8 cellular contexts compared by ENCODE assay signal in genomic region chrX:132218100-132218807, GRCh38. TPM values are rescaled to one million over a fixed set of nuclear protein-coding genes. Genes with fewer than 3 reads are reported as not detected.
A peak's percentile ranks its signal among the peaks of the same experiment; 100 is the strongest.
DNase-seq lines count a peak whose midpoint lies in the region; ATAC-seq lines count a peak whose summit lies in the region.

No MANE protein-coding gene starts in this region.

- POLR2A ChIA-PET in activated CD4-positive, alpha-beta memory T cell treated with anti-CD3 and anti-CD28 coated beads, Interleukin-2, amount 10 ng/mL, durations not matched to agents 7 days and 5 days (lab: Charles Lee), result interaction anchor here (0.9 to 2.7 kb wide), 9 partner anchors 9 to 391 kb away, joined by 4 to 9 read pairs (median 6); partner anchors contain the start of gene MBNL3

- H3K27me3 Mint-ChIP-seq in CD4-positive, CD25-positive, alpha-beta regulatory T cell, result peaks cover 6% of the 10 kb centered on the region
- H3K27me3 Mint-ChIP-seq in activated CD4-positive, alpha-beta memory T cell treated with anti-CD3 and anti-CD28 coated beads, Interleukin-2, amount 10 ng/mL, durations not matched to agents 7 days and 5 days, result no peaks in the 10 kb centered on the region
- H3K27me3 Mint-ChIP-seq in memory B cell, result no peaks in the 10 kb centered on the region

- no peaks in the 10 kb centered on the region for H3K36me3 ChIP-seq in CD4-positive, CD25-positive, alpha-beta regulatory T cell (ENCODE audit: control insufficient read depth, insufficient read depth, low read length)

- H3K4me1 Mint-ChIP-seq in CD4-positive, CD25-positive, alpha-beta regulatory T cell, result peaks cover 14 to 37% (median 27%) of the 10 kb centered on the region in 4 donors
- peaks cover 29% of the 10 kb centered on the region for H3K4me1 Mint-ChIP-seq in activated CD4-positive, alpha-beta memory T cell treated with anti-CD3 and anti-CD28 coated beads, Interleukin-2, amount 10 ng/mL, durations not matched to agents 7 days and 5 days
- peaks cover 15% of the 10 kb centered on the region for H3K4me1 Mint-ChIP-seq in memory B cell

- peak overlapping the region; percentile 95 for H3K27ac ChIP-seq in CD4-positive, CD25-positive, alpha-beta regulatory T cell (ENCODE audit: insufficient read depth, low read length, poor library complexity, severe bottlenecking)

- no peaks in the 10 kb centered on the region for H3K9me3 Mint-ChIP-seq in CD4-positive, CD25-positive, alpha-beta regulatory T cell
- H3K9me3 Mint-ChIP-seq in activated CD4-positive, alpha-beta memory T cell treated with anti-CD3 and anti-CD28 coated beads, Interleukin-2, amount 10 ng/mL, durations not matched to agents 7 days and 5 days, result no peaks in the 10 kb centered on the region
- H3K9me3 Mint-ChIP-seq in memory B cell, result no peaks in the 10 kb centered on the region

- no peaks in the 10 kb centered on the region for H3K36me3 Mint-ChIP-seq in CD4-positive, CD25-positive, alpha-beta regulatory T cell
- H3K36me3 Mint-ChIP-seq in activated CD4-positive, alpha-beta memory T cell treated with anti-CD3 and anti-CD28 coated beads, Interleukin-2, amount 10 ng/mL, durations not matched to agents 7 days and 5 days (ENCODE audit: low read depth), result peaks cover 19% of the 10 kb centered on the region
- H3K36me3 Mint-ChIP-seq in memory B cell, result peaks cover 4% of the 10 kb centered on the region

- peak overlapping the region; percentile 89 to 94 (median 89) for H3K27ac Mint-ChIP-seq in CD4-positive, CD25-positive, alpha-beta regulatory T cell
- H3K27ac Mint-ChIP-seq in activated CD4-positive, alpha-beta memory T cell treated with anti-CD3 and anti-CD28 coated beads, Interleukin-2, amount 10 ng/mL, durations not matched to agents 7 days and 5 days, result peak overlapping the region; percentile 91
- H3K27ac Mint-ChIP-seq in memory B cell, result peak overlapping the region; percentile 93

- peak; percentile 67 to 69 for ATAC-seq in CD4-positive, CD25-positive, alpha-beta regulatory T cell (ENCODE audit: low read depth in 2 of 2)
- ATAC-seq in GM19438 (IDR thresholded peaks at IDR 0.05; ENCODE audit: low read depth, unreplicated experiment), result peak; percentile 50
- peak; percentile 45 for ATAC-seq in HG03565 (IDR thresholded peaks at IDR 0.05; ENCODE audit: unreplicated experiment)
- peak; percentile 65 for ATAC-seq in memory B cell (ENCODE audit: low read depth)

- H3K4me3 ChIP-seq in CD4-positive, CD25-positive, alpha-beta regulatory T cell (ENCODE audit: low read depth, low read length), result peak overlapping the region; percentile 86

- CTCF ChIA-PET in activated CD4-positive, alpha-beta memory T cell treated with anti-CD3 and anti-CD28 coated beads, Interleukin-2, amount 10 ng/mL, durations not matched to agents 7 days and 5 days (lab: Charles Lee), result interaction anchor here (0.6 to 2.8 kb wide), 8 partner anchors 126 to 1100 kb away, joined by 3 to 25 read pairs (median 4); no protein-coding TSS in a partner anchor

- no peaks in the 10 kb centered on the region for H3K9me3 ChIP-seq in CD4-positive, CD25-positive, alpha-beta regulatory T cell (ENCODE audit: control insufficient read depth in 2 of 2, low read length in 2 of 2)

- no peaks in the 10 kb centered on the region for H3K27me3 ChIP-seq in CD4-positive, CD25-positive, alpha-beta regulatory T cell (ENCODE audit: control insufficient read depth, insufficient read depth, low read length)

- peak; percentile 74 to 87 (median 80) for DNase-seq in CD4-positive, CD25-positive, alpha-beta regulatory T cell
- peak; percentile 50 for DNase-seq in NCI-H82 treated with DMSO at 0.1 percent for 48 hours (lab: John Stamatoyannopoulos, UW; ENCODE audit: unreplicated experiment)
- DNase-seq in activated CD4-positive, alpha-beta memory T cell treated with anti-CD3 and anti-CD28 coated beads, Interleukin-2, amount 10 ng/mL, durations not matched to agents 7 days and 5 days, result peak; percentile 85
- peak; percentile 65 for DNase-seq in effector CD8-positive, alpha-beta T cell (lab: John Stamatoyannopoulos, UW)
- DNase-seq in memory B cell (ENCODE audit: low spot score in 2 of 2), result peak; percentile 62 to 67
- DNase-seq in stimulated activated CD4-positive, alpha-beta T cell treated with anti-CD3 and anti-CD28 coated beads, TNF-alpha, amount 100 ng/mL, for 48 hours (ENCODE audit: low read depth in 3 of 3), result peak; percentile 55 to 71 (median 62)

- H3K4me3 Mint-ChIP-seq in CD4-positive, CD25-positive, alpha-beta regulatory T cell, result peak overlapping the region; percentile 78 to 94 (median 83)
- H3K4me3 Mint-ChIP-seq in activated CD4-positive, alpha-beta memory T cell treated with anti-CD3 and anti-CD28 coated beads, Interleukin-2, amount 10 ng/mL, durations not matched to agents 7 days and 5 days, result peak overlapping the region; percentile 83
- peak overlapping the region; percentile 90 for H3K4me3 Mint-ChIP-seq in memory B cell

- H3K4me1 ChIP-seq in CD4-positive, CD25-positive, alpha-beta regulatory T cell (ENCODE audit: control insufficient read depth, insufficient read depth, low read length, poor library complexity, severe bottlenecking), result peaks cover 31% of the 10 kb centered on the region

RNA-seq across cellular contexts. Expression of gene RAP2C, which starts 1.0 kb away (rescaled TPM):
- 45.5 TPM for total RNA-seq in CD4-positive, CD25-positive, alpha-beta regulatory T cell
- 10 to 100 TPM; 15.7 to 19.9 (median 17.4) TPM for polyA plus RNA-seq in CD4-positive, CD25-positive, alpha-beta regulatory T cell
- total RNA-seq in activated CD4-positive, alpha-beta memory T cell treated with anti-CD3 and anti-CD28 coated beads, Interleukin-2, amount 10 ng/mL, durations not matched to agents 7 days and 5 days, result 10 to 100 TPM; 47.1 to 47.8 TPM

Comparison
In these comparisons a context has a peak if more than half of its experiments do, and no peak if none do; other contexts are left out.
1. Peak in every context shown above with its lines: DNase-seq, ATAC-seq, H3K4me3 ChIP-seq and H3K27ac ChIP-seq.